ENCODE assay signal across 30 cellular contexts in genomic region chr15:71304681-71305080, GRCh38.
"Had no signal": no experiment of that assay in that cellular context is flagged by ENCODE, and none has a peak within 500 bp of the region (broad histone marks: within the 10 kb centered on the region; RNA-seq: fewer than 3 reads in every experiment).

No MANE protein-coding gene starts in this region.

- H3K9me3 Mint-ChIP-seq: activated CD8-positive, alpha-beta T cell treated with anti-CD3 and anti-CD28 coated beads for 36 hours; activated naive CD8-positive, alpha-beta T cell treated with anti-CD3 and anti-CD28 coated beads, Interleukin-2, amount 10 ng/mL, durations not matched to agents 7 days and 5 days; central memory CD8-positive, alpha-beta T cell had no signal

- H3K4me3 ChIP-seq: body of pancreas, MG63, Peyer's patch, SJSA1 had no signal

- H3K36me3 ChIP-seq: MG63, Peyer's patch, SJSA1 had no signal

- H3K4me1 ChIP-seq: body of pancreas, Peyer's patch had no signal

- H3K27ac Mint-ChIP-seq: activated CD4-positive, alpha-beta T cell treated with anti-CD3 and anti-CD28 coated beads for 36 hours; activated CD8-positive, alpha-beta T cell treated with anti-CD3 and anti-CD28 coated beads for 36 hours; activated naive CD8-positive, alpha-beta T cell treated with anti-CD3 and anti-CD28 coated beads, Interleukin-2, amount 10 ng/mL, durations not matched to agents 7 days and 5 days; T-helper 17 cell had no signal

- DNase-seq: activated CD4-positive, alpha-beta T cell treated with anti-CD3 and anti-CD28 coated beads for 36 hours; activated CD4-positive, CD25-positive, alpha-beta regulatory T cell; activated CD8-positive, alpha-beta memory T cell treated with anti-CD3 and anti-CD28 coated beads, Interleukin-2, amount 50 U/mL, for 48 hours; activated CD8-positive, alpha-beta T cell treated with anti-CD3 and anti-CD28 coated beads for 36 hours; activated naive CD4-positive, alpha-beta T cell treated with anti-CD3 and anti-CD28 coated beads, Interleukin-2, amount 50 U/mL, for 16 hours; activated naive CD8-positive, alpha-beta T cell treated with anti-CD3 and anti-CD28 coated beads, Interleukin-2, amount 10 ng/mL, durations not matched to agents 7 days and 5 days; activated T-cell treated with anti-CD3 and anti-CD28 coated beads, Interleukin-2, amount 50 U/mL, for 1 hour; aorta; body of pancreas; KG1; MG63; MV-4-11; NCI-H1092 treated with DMSO at 0.1 percent for 48 hours; NCI-H1417 treated with DMSO at 0.1 percent for 48 hours; NCI-H1694; NCI-H2029; NCI-H2107; NCI-H2171 treated with DMSO at 0.1 percent for 48 hours; NCI-H226; NCI-H510A; NCI-H526 treated with DMSO at 0.1 percent for 48 hours; NCI-H82; Peyer's patch; SHP77; T-helper 17 cell; T1000 had no signal

- H3K4me3 Mint-ChIP-seq: activated CD4-positive, alpha-beta T cell treated with anti-CD3 and anti-CD28 coated beads for 36 hours; activated CD8-positive, alpha-beta T cell treated with anti-CD3 and anti-CD28 coated beads for 36 hours; activated naive CD8-positive, alpha-beta T cell treated with anti-CD3 and anti-CD28 coated beads, Interleukin-2, amount 10 ng/mL, durations not matched to agents 7 days and 5 days; central memory CD8-positive, alpha-beta T cell; T-helper 17 cell had no signal

- H3K27ac ChIP-seq: body of pancreas, Peyer's patch, RWPE1, SJSA1, VCaP had no signal

- ATAC-seq: activated CD4-positive, alpha-beta T cell treated with anti-CD3 and anti-CD28 coated beads for 36 hours; activated CD8-positive, alpha-beta T cell treated with anti-CD3 and anti-CD28 coated beads for 36 hours; body of pancreas; T-helper 17 cell had no signal

- H3K9me3 ChIP-seq: body of pancreas, Peyer's patch had no signal

- H3K27me3 Mint-ChIP-seq: activated CD8-positive, alpha-beta T cell treated with anti-CD3 and anti-CD28 coated beads for 36 hours had no signal

- H3K27me3 ChIP-seq: body of pancreas, MG63, Peyer's patch, SJSA1 had no signal

- H3K36me3 Mint-ChIP-seq: activated naive CD8-positive, alpha-beta T cell treated with anti-CD3 and anti-CD28 coated beads, Interleukin-2, amount 10 ng/mL, durations not matched to agents 7 days and 5 days had no signal

- H3K4me1 Mint-ChIP-seq: activated CD4-positive, alpha-beta T cell treated with anti-CD3 and anti-CD28 coated beads for 36 hours; central memory CD8-positive, alpha-beta T cell; T-helper 17 cell had no signal
